ENCODE assay signal across 20 cellular contexts in the genomic region with DNA sequence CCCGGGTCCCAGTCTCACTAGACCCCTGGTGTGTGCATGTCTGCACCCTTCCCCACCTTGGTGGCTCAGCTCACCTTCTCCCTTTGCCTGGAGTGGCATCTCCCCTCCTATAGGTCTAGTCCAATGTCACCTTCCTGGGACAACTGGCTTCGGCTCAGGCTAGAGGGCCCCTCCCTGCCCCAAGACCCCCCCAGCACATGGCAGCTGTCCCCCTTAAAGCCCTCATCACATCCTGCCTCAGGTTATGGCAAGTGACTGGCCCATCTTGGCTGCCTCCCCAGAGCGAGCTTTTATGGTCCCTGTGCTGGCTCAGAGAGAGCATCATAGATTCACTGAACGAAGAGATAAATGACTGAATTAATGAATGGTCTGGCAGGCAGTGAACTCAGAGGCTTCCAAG. TPM values are rescaled to one million over a fixed set of nuclear protein-coding genes. Genes with fewer than 3 reads are reported as not detected.
"Had no signal": no experiment of that assay in that cellular context is flagged by ENCODE, and none has a peak within 500 bp of the region (broad histone marks: within the 10 kb centered on the region; RNA-seq: fewer than 3 reads in every experiment).

No MANE protein-coding gene starts in this region.

- DNase-seq: activated T-cell treated with anti-CD3 and anti-CD28 coated beads for 4 hours, amniotic stem cell, colonic mucosa, hippocampal formation, kidney, mammary epithelial cell, mucosa of descending colon, natural killer cell, right cardiac atrium, small intestine, stomach, SW 1271, T1000 had no signal

- H3K27ac Mint-ChIP-seq: activated naive CD4-positive, alpha-beta T cell treated with anti-CD3 and anti-CD28 coated beads, Interleukin-2, amount 50 U/mL, for 24 hours; natural killer cell; progenitor cell of endocrine pancreas had no signal

- H3K4me1 ChIP-seq: colonic mucosa had no signal

- H3K4me3 Mint-ChIP-seq: activated naive CD4-positive, alpha-beta T cell treated with anti-CD3 and anti-CD28 coated beads, Interleukin-2, amount 50 U/mL, for 24 hours; natural killer cell had no signal

- H3K27me3 Mint-ChIP-seq: activated naive CD4-positive, alpha-beta T cell treated with anti-CD3 and anti-CD28 coated beads, Interleukin-2, amount 50 U/mL, for 24 hours; progenitor cell of endocrine pancreas had no signal

- ATAC-seq: body of pancreas, left lung, natural killer cell had no signal

- H3K27me3 ChIP-seq: body of pancreas, colonic mucosa, esophagus muscularis mucosa, left lung, stomach had no signal

- H3K27ac ChIP-seq: body of pancreas, colonic mucosa, esophagus muscularis mucosa, left lung, stomach, thoracic aorta had no signal

- H3K36me3 ChIP-seq: colonic mucosa had no signal

- H3K4me3 ChIP-seq: body of pancreas, colonic mucosa, esophagus muscularis mucosa, left lung, mucosa of descending colon, stomach, thoracic aorta had no signal

- H3K36me3 Mint-ChIP-seq: natural killer cell had no signal

- H3K9me3 ChIP-seq: body of pancreas, colonic mucosa, thoracic aorta had no signal

RNA-seq across cellular contexts. Expression of a gene that starts 18.0 kb away (rescaled TPM):
- total RNA-seq: esophagus muscularis mucosa, glomerular endothelial cell, thoracic aorta had no signal
